Comparison of ENCODE assay signal across 14 cellular contexts in genomic region chr5:34517249-34517648, GRCh38.
DNase-seq lines count a peak whose midpoint lies in the region; ATAC-seq and TF ChIP-seq lines count a peak whose summit lies in the region.
"Had no signal": no experiment of that assay in that cellular context is flagged by ENCODE, and none has a peak within 500 bp of the region (broad histone marks: within the 10 kb centered on the region; RNA-seq: fewer than 3 reads in every experiment).

No MANE protein-coding gene starts in this region.

- H3K27me3 ChIP-seq in MG63 = no peaks in the 10 kb centered on the region
- H3K27me3 ChIP-seq: BLaER1 treated with 17β-estradiol and CSF1 and Interleukin-3, amounts not matched to agents 10 nM and 100 nM; right lobe of liver had no signal

- no peak overlapping the region for H3K27ac Mint-ChIP-seq in osteocyte (ENCODE audit: unreplicated experiment)
- H3K27ac Mint-ChIP-seq: activated naive CD4-positive, alpha-beta T cell treated with anti-CD3 and anti-CD28 coated beads, Interleukin-2, amount 50 U/mL, for 72 hours; stimulated activated naive B cell treated with anti-CD40 and anti-IgM and Interleukin-4, amounts not matched to agents 10 μg/mL and 1 μg/mL and 100 μg/mL, for 72 hours had no signal

- no peak for TF ChIP-seq CTCF in astrocyte of the spinal cord (IDR thresholded peaks at IDR 0.05; ENCODE audit: low read depth, low read length)
- TF ChIP-seq CTCF in foreskin fibroblast (IDR thresholded peaks at IDR 0.05; ENCODE audit: low read depth, low read length) = no peak
- no peak for TF ChIP-seq CTCF in osteocyte (IDR thresholded peaks at IDR 0.05)

- ATAC-seq in HG03460 (IDR thresholded peaks at IDR 0.05; ENCODE audit: unreplicated experiment) (no peak), HG03354 (IDR thresholded peaks at IDR 0.05; ENCODE audit: poor library complexity, severe bottlenecking, unreplicated experiment) (no peak)
- ATAC-seq: stimulated activated naive B cell treated with anti-CD40 and anti-IgM and Interleukin-4, amounts not matched to agents 10 μg/mL and 1 μg/mL and 100 μg/mL, for 72 hours had no signal

- no peaks in the 10 kb centered on the region for H3K36me3 ChIP-seq in MG63
- H3K36me3 ChIP-seq: BLaER1 treated with 17β-estradiol and CSF1 and Interleukin-3, amounts not matched to agents 10 nM and 100 nM; right lobe of liver had no signal

- H3K4me3 ChIP-seq in MG63 (no peak overlapping the region), astrocyte of the spinal cord (ENCODE audit: low read depth, low read length) (no peak overlapping the region), foreskin fibroblast (ENCODE audit: low read depth in 1 of 2, low read length in 2 of 2) (no peak overlapping the region)
- H3K4me3 ChIP-seq: BLaER1 treated with 17β-estradiol and CSF1 and Interleukin-3, amounts not matched to agents 10 nM and 100 nM; right lobe of liver had no signal

- no peaks in the 10 kb centered on the region for H3K36me3 Mint-ChIP-seq in osteocyte (ENCODE audit: unreplicated experiment)
- H3K36me3 Mint-ChIP-seq: activated naive CD4-positive, alpha-beta T cell treated with anti-CD3 and anti-CD28 coated beads, Interleukin-2, amount 50 U/mL, for 72 hours; stimulated activated naive B cell treated with anti-CD40 and anti-IgM and Interleukin-4, amounts not matched to agents 10 μg/mL and 1 μg/mL and 100 μg/mL, for 72 hours had no signal

- H3K9me3 ChIP-seq in MG63 = no peaks in the 10 kb centered on the region
- H3K9me3 ChIP-seq: BLaER1 treated with 17β-estradiol and CSF1 and Interleukin-3, amounts not matched to agents 10 nM and 100 nM; right lobe of liver had no signal

- H3K4me3 Mint-ChIP-seq in osteocyte (ENCODE audit: unreplicated experiment) = no peak overlapping the region
- H3K4me3 Mint-ChIP-seq: stimulated activated naive B cell treated with anti-CD40 and anti-IgM and Interleukin-4, amounts not matched to agents 10 μg/mL and 1 μg/mL and 100 μg/mL, for 72 hours had no signal

- no peaks in the 10 kb centered on the region for H3K9me3 Mint-ChIP-seq in osteocyte (ENCODE audit: unreplicated experiment)
- H3K9me3 Mint-ChIP-seq: activated naive CD4-positive, alpha-beta T cell treated with anti-CD3 and anti-CD28 coated beads, Interleukin-2, amount 50 U/mL, for 72 hours; stimulated activated naive B cell treated with anti-CD40 and anti-IgM and Interleukin-4, amounts not matched to agents 10 μg/mL and 1 μg/mL and 100 μg/mL, for 72 hours had no signal

- in situ Hi-C loops in astrocyte of the spinal cord (cut with HindIII; ENCODE audit: low sequenced_read_pairs) = no loop called here

- no peaks in the 10 kb centered on the region for H3K27me3 Mint-ChIP-seq in osteocyte (ENCODE audit: unreplicated experiment)

- peak; percentile 45 for DNase-seq in Daoy (ENCODE audit: low read depth)
- DNase-seq in MG63 = peak; percentile 57
- DNase-seq in astrocyte of the spinal cord (ENCODE audit: low read depth, low spot score) = peak; percentile 55
- peak; percentile 80 to 86 for DNase-seq in foreskin fibroblast
- no peak for DNase-seq in osteocyte (ENCODE audit: extremely low spot score, unreplicated experiment)
- no peak for DNase-seq in NCI-H1436 treated with DMSO at 0.1 percent for 48 hours (lab: John Stamatoyannopoulos, UW)
- DNase-seq: NCI-H1436; right lobe of liver; stimulated activated CD4-positive, alpha-beta T cell treated with anti-CD3 and anti-CD28 coated beads, Interleukin-4, amount 100 ng/mL, for 1 hour; stimulated activated naive B cell treated with anti-CD40 and anti-IgM and Interleukin-4, amounts not matched to agents 10 μg/mL and 1 μg/mL and 100 μg/mL, for 72 hours had no signal

- H3K4me1 Mint-ChIP-seq in osteocyte (ENCODE audit: unreplicated experiment) = peaks cover 3% of the 10 kb centered on the region
- H3K4me1 Mint-ChIP-seq: stimulated activated naive B cell treated with anti-CD40 and anti-IgM and Interleukin-4, amounts not matched to agents 10 μg/mL and 1 μg/mL and 100 μg/mL, for 72 hours had no signal

Comparison
In these comparisons a context has a peak if more than half of its experiments do, and no peak if none do; other contexts are left out.
1. DNase-seq: peak in Daoy (single experiment), MG63 (single experiment), astrocyte of the spinal cord (single experiment) and foreskin fibroblast (2 of 2); none in osteocyte (single experiment) and NCI-H1436 treated with DMSO at 0.1 percent for 48 hours (single experiment).